8 cellular contexts compared by ENCODE assay signal in the genomic region with DNA sequence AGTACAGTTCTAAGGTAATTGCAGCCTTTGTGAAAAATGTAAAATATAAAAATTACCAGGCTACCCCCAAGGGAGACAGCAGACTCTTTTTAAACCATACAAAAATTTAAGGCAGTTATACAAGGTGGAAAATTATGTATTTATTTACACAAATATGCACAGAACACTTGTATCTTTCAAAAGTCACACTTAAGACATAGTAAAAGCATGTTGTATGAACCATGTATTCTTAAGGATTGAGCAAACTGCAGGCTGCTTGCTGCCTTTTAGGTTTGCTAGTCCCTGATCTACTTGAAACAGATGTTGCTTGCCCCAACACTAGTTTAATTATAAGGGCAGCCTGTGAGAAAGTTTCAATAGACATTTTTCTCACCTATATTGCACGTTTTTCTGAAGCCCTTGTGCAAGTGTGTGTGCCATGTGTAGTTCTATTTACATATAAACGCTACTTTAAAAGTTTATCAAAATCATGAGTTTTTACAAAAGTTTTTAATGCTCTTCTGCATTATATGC.
DNase-seq lines count a peak whose midpoint lies in the region; ATAC-seq and TF ChIP-seq lines count a peak whose summit lies in the region.

No MANE protein-coding gene starts in this region.

- intact Hi-C loops in psoas muscle (cut with DNase I) (loop anchor here in 1 of 2 donors (5.0 kb wide), 2 partner anchors 72 to 402 kb away; a partner anchor contains a TSS), posterior cingulate gyrus (cut with DNase I) (no loop called here)

- H3K4me3 ChIP-seq in GM12865 (ENCODE audit: low read depth, low read length) (peak overlapping the region; percentile 64), OCI-LY3 (ENCODE audit: low read length) (peak overlapping the region; percentile 99), psoas muscle (peak overlapping the region; percentile 91)

- H3K9me3 ChIP-seq in OCI-LY3 (ENCODE audit: insufficient read depth, low read length) = no peaks in the 10 kb centered on the region
- no peaks in the 10 kb centered on the region for H3K9me3 ChIP-seq in psoas muscle

- H3K27ac ChIP-seq in OCI-LY3 (ENCODE audit: low read length) = peak overlapping the region; percentile 84
- peak overlapping the region; percentile 96 for H3K27ac ChIP-seq in epithelial cell of prostate
- H3K27ac ChIP-seq in psoas muscle = peak overlapping the region; percentile 96

- H3K27me3 ChIP-seq in OCI-LY3 (ENCODE audit: low read depth, low read length) (no peaks in the 10 kb centered on the region), psoas muscle (ENCODE audit: insufficient read depth in 3 of 3, low read length in 2 of 3) (no peaks in the 10 kb centered on the region)

- H3K4me1 ChIP-seq in OCI-LY3 (ENCODE audit: low read length) (peaks cover 60% of the 10 kb centered on the region), psoas muscle (peaks cover 22% of the 10 kb centered on the region)

- peaks cover 8% of the 10 kb centered on the region for H4K20me1 ChIP-seq in OCI-LY3 (ENCODE audit: insufficient read depth, low read length)

- H3K79me2 ChIP-seq in OCI-LY3 (ENCODE audit: low read length) = peaks cover 28% of the 10 kb centered on the region

- TF ChIP-seq CTCF in GM12865 (IDR thresholded peaks at IDR 0.05; ENCODE audit: insufficient read depth, low read depth, low read length, missing control alignments) (no peak), OCI-LY3 (IDR thresholded peaks at IDR 0.05; ENCODE audit: low read depth, low read length) (no peak), psoas muscle (IDR thresholded peaks at IDR 0.05) (no peak)

- peak overlapping the region; percentile 99 for H3K9ac ChIP-seq in OCI-LY3 (ENCODE audit: low read length)

- H3K4me2 ChIP-seq in OCI-LY3 (ENCODE audit: low read length) = peak overlapping the region; percentile 96

- H3K36me3 ChIP-seq in OCI-LY3 (replicated peaks; ENCODE audit: low read depth, low read length) = peaks cover 37% of the 10 kb centered on the region
- H3K36me3 ChIP-seq in psoas muscle (ENCODE audit: insufficient read depth in 1 of 2, low read depth in 1 of 2) = peaks cover 5 to 34% of the 10 kb centered on the region in 2 donors

- WGBS in psoas muscle, 3 donors = 32 to 38% (median 37%) methylated on average over 2 of the region's 2 CpGs

- peak; percentile 18 for DNase-seq in GM12865 (ENCODE audit: low read depth)
- no peak for DNase-seq in epithelial cell of prostate (ENCODE audit: low read depth, low spot score)
- DNase-seq in psoas muscle = no peak
- DNase-seq in posterior cingulate gyrus = no peak
- no peak for DNase-seq in stimulated activated CD4-positive, alpha-beta T cell treated with anti-CD3 and anti-CD28 coated beads, Interleukin-12 subunit alpha, Interleukin-12 subunit beta, amount 100 ng/mL, for 4 hours

- no peak overlapping the region for H2AFZ ChIP-seq in OCI-LY3 (ENCODE audit: low read depth, low read length)

- ATAC-seq in psoas muscle = no peak
- ATAC-seq in HG02973 (IDR thresholded peaks at IDR 0.05; ENCODE audit: unreplicated experiment) = no peak
- ATAC-seq in GM18517 (IDR thresholded peaks at IDR 0.05; ENCODE audit: unreplicated experiment) = no peak
